Comparison of ENCODE assay signal across 9 cellular contexts in the genomic region with DNA sequence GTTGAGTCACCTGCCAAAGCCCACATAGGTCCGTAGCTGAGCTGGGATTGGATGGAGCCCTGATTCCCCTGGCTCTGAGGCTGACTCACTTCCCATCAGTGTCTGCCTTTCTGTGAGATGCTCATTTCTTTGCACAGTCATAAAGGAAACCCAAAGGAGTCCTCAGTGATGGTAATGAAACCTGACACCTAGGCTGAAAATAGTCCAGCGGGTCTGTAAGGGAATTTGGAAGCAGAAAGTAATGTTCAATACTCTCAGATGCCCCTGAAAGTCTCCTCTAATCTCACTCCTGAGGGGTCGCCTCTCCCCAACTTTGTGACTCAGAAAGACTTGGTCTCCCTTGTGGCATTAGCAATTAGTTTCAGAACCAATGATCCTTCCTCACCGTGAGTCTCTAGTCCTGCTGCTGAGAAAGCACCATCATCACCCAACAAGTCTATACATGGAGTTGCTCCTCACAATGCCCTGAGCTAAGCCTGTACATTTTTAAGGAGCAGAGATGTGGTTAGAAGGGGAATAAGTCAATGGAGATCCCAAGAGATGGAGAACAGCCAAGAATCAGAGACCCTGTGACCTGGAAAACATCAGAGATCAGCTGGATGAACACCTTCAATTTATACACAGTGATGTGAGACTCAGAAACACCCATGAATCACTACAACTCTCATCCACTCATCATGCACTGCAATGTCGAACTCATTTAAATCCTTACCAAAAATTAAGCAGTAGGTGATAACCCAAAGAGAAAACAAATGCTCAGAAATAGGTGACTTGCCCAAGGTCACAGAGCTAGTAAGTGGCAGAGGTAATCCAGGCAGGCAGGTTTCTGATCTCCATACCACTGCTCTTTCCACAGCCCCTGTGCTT.
DNase-seq lines count a peak whose midpoint lies in the region; ATAC-seq and TF ChIP-seq lines count a peak whose summit lies in the region.
"Had no signal": no experiment of that assay in that cellular context is flagged by ENCODE, and none has a peak within 500 bp of the region (broad histone marks: within the 10 kb centered on the region; RNA-seq: fewer than 3 reads in every experiment).

No MANE protein-coding gene starts in this region.

- DNase-seq in stimulated activated CD4-positive, alpha-beta T cell treated with anti-CD3 and anti-CD28 coated beads, Interleukin-12 subunit alpha, Interleukin-12 subunit beta, amount 100 ng/mL, for 24 hours (ENCODE audit: low read depth in 2 of 2), result peak; percentile 14 to 40
- no peak for DNase-seq in stimulated activated CD4-positive, alpha-beta T cell treated with anti-CD3 and anti-CD28 coated beads, Interleukin-4, amount 100 ng/mL, for 1 hour
- peak; percentile 63 for DNase-seq in activated naive CD8-positive, alpha-beta T cell treated with anti-CD3 and anti-CD28 coated beads for 36 hours
- DNase-seq in stimulated activated naive CD8-positive, alpha-beta T cell treated with anti-CD3 and anti-CD28 coated beads, Interleukin-15, amount 100 ng/mL, for 72 hours, result peak; percentile 35 to 82
- DNase-seq in cortex of kidney (lab: John Stamatoyannopoulos, UW) (no peak), chondrocyte (ENCODE audit: low spot score) (no peak), mucosa of gallbladder (ENCODE audit: low spot score) (no peak)
- DNase-seq: Calu3 had no signal

- H3K36me3 Mint-ChIP-seq in activated naive CD8-positive, alpha-beta T cell treated with anti-CD3 and anti-CD28 coated beads for 36 hours, result no peaks in the 10 kb centered on the region
- H3K36me3 Mint-ChIP-seq in chondrocyte (ENCODE audit: low read depth), result no peaks in the 10 kb centered on the region

- ATAC-seq in HG03159 (IDR thresholded peaks at IDR 0.05; ENCODE audit: unreplicated experiment), result peak; percentile 93
- peak; percentile 94 for ATAC-seq in stimulated activated naive CD8-positive, alpha-beta T cell treated with anti-CD3 and anti-CD28 coated beads, Interleukin-15, amount 100 ng/mL, for 72 hours

- H3K4me1 Mint-ChIP-seq in activated naive CD8-positive, alpha-beta T cell treated with anti-CD3 and anti-CD28 coated beads for 36 hours, result peaks cover 13% of the 10 kb centered on the region
- H3K4me1 Mint-ChIP-seq in stimulated activated naive CD8-positive, alpha-beta T cell treated with anti-CD3 and anti-CD28 coated beads, Interleukin-15, amount 100 ng/mL, for 72 hours, result peaks cover 10% of the 10 kb centered on the region
- no peaks in the 10 kb centered on the region for H3K4me1 Mint-ChIP-seq in chondrocyte (ENCODE audit: low read depth)

- peak overlapping the region; percentile 84 for H3K27ac Mint-ChIP-seq in activated naive CD8-positive, alpha-beta T cell treated with anti-CD3 and anti-CD28 coated beads for 36 hours
- H3K27ac Mint-ChIP-seq in stimulated activated naive CD8-positive, alpha-beta T cell treated with anti-CD3 and anti-CD28 coated beads, Interleukin-15, amount 100 ng/mL, for 72 hours, result peak overlapping the region in 1 of 2 donors; percentile 87
- no peak overlapping the region for H3K27ac Mint-ChIP-seq in chondrocyte (ENCODE audit: unreplicated experiment)

- H3K9me3 Mint-ChIP-seq in activated naive CD8-positive, alpha-beta T cell treated with anti-CD3 and anti-CD28 coated beads for 36 hours, result peaks cover 5% of the 10 kb centered on the region
- peaks cover 12 to 24% of the 10 kb centered on the region in 2 donors for H3K9me3 Mint-ChIP-seq in stimulated activated naive CD8-positive, alpha-beta T cell treated with anti-CD3 and anti-CD28 coated beads, Interleukin-15, amount 100 ng/mL, for 72 hours
- H3K9me3 Mint-ChIP-seq in chondrocyte (ENCODE audit: low read depth), result peaks cover 3% of the 10 kb centered on the region

- no peak overlapping the region for H3K4me3 Mint-ChIP-seq in activated naive CD8-positive, alpha-beta T cell treated with anti-CD3 and anti-CD28 coated beads for 36 hours
- H3K4me3 Mint-ChIP-seq in stimulated activated naive CD8-positive, alpha-beta T cell treated with anti-CD3 and anti-CD28 coated beads, Interleukin-15, amount 100 ng/mL, for 72 hours, result peak overlapping the region in 1 of 2 donors; percentile 66
- no peak overlapping the region for H3K4me3 Mint-ChIP-seq in chondrocyte (ENCODE audit: unreplicated experiment)

- H3K27me3 Mint-ChIP-seq in activated naive CD8-positive, alpha-beta T cell treated with anti-CD3 and anti-CD28 coated beads for 36 hours, result peaks cover 24% of the 10 kb centered on the region
- peaks cover 10% of the 10 kb centered on the region for H3K27me3 Mint-ChIP-seq in stimulated activated naive CD8-positive, alpha-beta T cell treated with anti-CD3 and anti-CD28 coated beads, Interleukin-15, amount 100 ng/mL, for 72 hours
- peaks cover 2% of the 10 kb centered on the region for H3K27me3 Mint-ChIP-seq in chondrocyte (ENCODE audit: low read depth)

- no peak for TF ChIP-seq CTCF in chondrocyte (IDR thresholded peaks at IDR 0.05)

Comparison
In these comparisons a context has a peak if more than half of its experiments do, and no peak if none do; other contexts are left out.
1. DNase-seq: peak in stimulated activated CD4-positive, alpha-beta T cell treated with anti-CD3 and anti-CD28 coated beads, Interleukin-12 subunit alpha, Interleukin-12 subunit beta, amount 100 ng/mL, for 24 hours (2 of 2), activated naive CD8-positive, alpha-beta T cell treated with anti-CD3 and anti-CD28 coated beads for 36 hours (single experiment) and stimulated activated naive CD8-positive, alpha-beta T cell treated with anti-CD3 and anti-CD28 coated beads, Interleukin-15, amount 100 ng/mL, for 72 hours (2 of 2); none in stimulated activated CD4-positive, alpha-beta T cell treated with anti-CD3 and anti-CD28 coated beads, Interleukin-4, amount 100 ng/mL, for 1 hour (single experiment), cortex of kidney (single experiment), chondrocyte (single experiment) and mucosa of gallbladder (single experiment).